In the genomic region with DNA sequence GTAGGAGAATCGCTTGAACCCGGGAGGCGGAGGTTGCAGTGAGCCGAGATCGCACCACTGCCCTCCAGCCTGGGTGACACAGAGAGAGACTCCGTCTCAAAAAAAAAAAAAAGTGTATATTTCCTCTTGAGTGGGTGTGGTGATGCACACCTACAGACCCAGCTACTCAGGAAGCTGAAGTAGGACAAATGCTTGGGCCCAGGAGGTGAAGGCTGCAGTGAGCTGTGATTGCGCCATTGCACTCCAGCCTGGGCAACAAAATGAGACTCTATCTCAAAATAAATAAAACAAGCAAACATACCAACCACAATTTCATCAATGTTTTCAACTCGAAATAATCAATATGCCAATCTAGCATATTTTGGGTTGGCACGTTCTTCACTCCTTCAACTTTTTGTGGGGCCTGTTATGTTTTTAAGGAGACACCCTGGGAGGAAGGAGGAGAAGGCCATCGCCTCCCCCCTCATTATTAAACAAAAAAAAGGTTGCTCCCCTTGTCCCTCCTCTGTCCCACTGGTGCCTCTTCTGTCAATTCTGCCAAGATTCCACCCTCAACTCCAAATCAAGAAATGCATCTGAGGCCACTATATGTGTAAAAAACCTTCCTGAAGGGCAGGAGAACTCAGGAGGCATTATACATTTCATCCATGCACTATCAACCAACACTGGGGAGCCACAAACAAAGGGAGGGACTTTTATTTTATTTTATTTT, we compare ENCODE assay signal across 18 cellular contexts. TPM values are rescaled to one million over a fixed set of nuclear protein-coding genes. Genes with fewer than 3 reads are reported as not detected.
DNase-seq lines count a peak whose midpoint lies in the region; ATAC-seq and TF ChIP-seq lines count a peak whose summit lies in the region.
"Had no signal": no experiment of that assay in that cellular context is flagged by ENCODE, and none has a peak within 500 bp of the region (broad histone marks: within the 10 kb centered on the region; RNA-seq: fewer than 3 reads in every experiment).

No MANE protein-coding gene starts in this region.

- peak overlapping the region; percentile 25 to 50 (median 40) for H3K4me3 Mint-ChIP-seq in T-cell
- H3K4me3 Mint-ChIP-seq in progenitor cell of endocrine pancreas (ENCODE audit: low read depth), result no peak overlapping the region
- H3K4me3 Mint-ChIP-seq: dendritic cell treated with granulocyte-macrophage colony-stimulating factor and Interleukin-4, amounts not matched to agents 40 ng/mL and 50 ng/mL, for 4 days had no signal

- peak overlapping the region; percentile 72 for H3K27ac ChIP-seq in hepatocyte

- 94% methylated on average over 10 of the region's 10 CpGs for WGBS in hepatocyte (ENCODE audit: low lambda C conversion rate, missing lambda C conversion rate)

- ATAC-seq in T-cell (replicated peaks in 1 of 4), result peak; percentile 30 to 59 (median 45)

- H3K4me1 ChIP-seq in hepatocyte (ENCODE audit: insufficient read depth), result peaks cover 11% of the 10 kb centered on the region

- H3K9me3 Mint-ChIP-seq in T-cell (peaks cover 0 to 3% (median 0%) of the 10 kb centered on the region in 3 donors), progenitor cell of endocrine pancreas (ENCODE audit: low read depth) (no peaks in the 10 kb centered on the region)
- H3K9me3 Mint-ChIP-seq: IgD-negative memory B cell had no signal

- H3K27ac Mint-ChIP-seq in T-cell (peak overlapping the region; percentile 40 to 89), progenitor cell of endocrine pancreas (peak overlapping the region; percentile 95)
- H3K27ac Mint-ChIP-seq: dendritic cell treated with granulocyte-macrophage colony-stimulating factor and Interleukin-4, amounts not matched to agents 40 ng/mL and 50 ng/mL, for 4 days had no signal

- H4K20me1 ChIP-seq in hepatocyte (ENCODE audit: insufficient read depth, poor library complexity, severe bottlenecking), result no peaks in the 10 kb centered on the region
- H4K20me1 ChIP-seq: BLaER1 treated with 17β-estradiol and CSF1 and Interleukin-3, amounts not matched to agents 10 nM and 100 nM had no signal

- no peaks in the 10 kb centered on the region for H3K27me3 Mint-ChIP-seq in T-cell
- H3K27me3 Mint-ChIP-seq in progenitor cell of endocrine pancreas, result no peaks in the 10 kb centered on the region
- H3K27me3 Mint-ChIP-seq: dendritic cell treated with granulocyte-macrophage colony-stimulating factor and Interleukin-4, amounts not matched to agents 40 ng/mL and 50 ng/mL, for 4 days; IgD-negative memory B cell had no signal

- POLR2A ChIA-PET in T-cell (lab: Charles Lee), result interaction anchor here in 1 of 2 donors (0.6 to 0.7 kb wide), 2 partner anchors 423 to 1206 kb away, joined by 3 to 4 read pairs; no protein-coding TSS in a partner anchor

- peaks cover 50 to 57% (median 57%) of the 10 kb centered on the region in 3 donors for H3K4me1 Mint-ChIP-seq in T-cell
- peaks cover 30% of the 10 kb centered on the region for H3K4me1 Mint-ChIP-seq in progenitor cell of endocrine pancreas (ENCODE audit: low read depth)

- TF ChIP-seq CTCF in hepatocyte (IDR thresholded peaks at IDR 0.05; ENCODE audit: poor library complexity), result no peak
- TF ChIP-seq CTCF in progenitor cell of endocrine pancreas (IDR thresholded peaks at IDR 0.05; ENCODE audit: unreplicated experiment), result no peak

- no peaks in the 10 kb centered on the region for H3K9me3 ChIP-seq in hepatocyte (ENCODE audit: low read depth)
- H3K9me3 ChIP-seq: adrenal gland had no signal

- no peak overlapping the region for H2AFZ ChIP-seq in hepatocyte

- CTCF ChIA-PET in T-cell (lab: Charles Lee), result no interaction called here

- no peaks in the 10 kb centered on the region for H3K36me3 ChIP-seq in hepatocyte (replicated peaks; ENCODE audit: insufficient read depth, low read depth)
- H3K36me3 ChIP-seq: adrenal gland; BLaER1 treated with 17β-estradiol and CSF1 and Interleukin-3, amounts not matched to agents 10 nM and 100 nM; heart left ventricle had no signal

- DNase-seq in activated gamma-delta T cell treated with Interleukin-2 at 50 U/mL for 16 hours (peak; percentile 21), activated gamma-delta T cell (lab: John Stamatoyannopoulos, UW) (no peak), T-cell (peak in 8 of 34 experiments; percentile 2 to 25 (median 5)), hepatocyte (ENCODE audit: low spot score) (no peak), progenitor cell of endocrine pancreas (ENCODE audit: low spot score, unreplicated experiment) (no peak), putamen (ENCODE audit: low spot score) (no peak), CD1c-positive myeloid dendritic cell (ENCODE audit: extremely low spot score) (no peak), NOMO-1 treated with DMSO at 0.1 percent for 48 hours (lab: John Stamatoyannopoulos, UW; ENCODE audit: unreplicated experiment) (no peak)
- DNase-seq: DMS153, heart left ventricle, MM.1S, NCI-H1436 treated with DMSO at 0.1 percent for 48 hours, NCI-H2171, NCI-H524 treated with DMSO at 0.1 percent for 48 hours had no signal

- no peaks in the 10 kb centered on the region for H3K79me2 ChIP-seq in hepatocyte

- H3K27me3 ChIP-seq in hepatocyte, result no peaks in the 10 kb centered on the region
- H3K27me3 ChIP-seq: adrenal gland; BLaER1 treated with 17β-estradiol and CSF1 and Interleukin-3, amounts not matched to agents 10 nM and 100 nM; heart left ventricle had no signal

- H3K4me3 ChIP-seq in hepatocyte, result no peak overlapping the region
- H3K4me3 ChIP-seq: adrenal gland; BLaER1 treated with 17β-estradiol and CSF1 and Interleukin-3, amounts not matched to agents 10 nM and 100 nM; heart left ventricle had no signal

- no peak overlapping the region for H3K4me2 ChIP-seq in hepatocyte

- H3K36me3 Mint-ChIP-seq in T-cell, result no peaks in the 10 kb centered on the region
- no peaks in the 10 kb centered on the region for H3K36me3 Mint-ChIP-seq in progenitor cell of endocrine pancreas (ENCODE audit: insufficient read depth)

- no peaks in the 10 kb centered on the region for H3K9me2 ChIP-seq in hepatocyte (replicated peaks; ENCODE audit: insufficient read depth)

RNA-seq across cellular contexts. Expression of gene ATF7IP2, which starts 52.4 kb away (rescaled TPM):
- 10 to 100 TPM; 49.1 to 97.1 (median 56.7) TPM for total RNA-seq in T-cell
- 54.5 and 68.7 TPM in 2 replicates for total RNA-seq in hepatocyte
- 49.1 and 58.3 TPM in 2 replicates for polyA plus RNA-seq in hepatocyte
- 80.7 and 83.0 TPM in 2 replicates for total RNA-seq in progenitor cell of endocrine pancreas
